Comparison of ENCODE assay signal across 35 cellular contexts in the genomic region with DNA sequence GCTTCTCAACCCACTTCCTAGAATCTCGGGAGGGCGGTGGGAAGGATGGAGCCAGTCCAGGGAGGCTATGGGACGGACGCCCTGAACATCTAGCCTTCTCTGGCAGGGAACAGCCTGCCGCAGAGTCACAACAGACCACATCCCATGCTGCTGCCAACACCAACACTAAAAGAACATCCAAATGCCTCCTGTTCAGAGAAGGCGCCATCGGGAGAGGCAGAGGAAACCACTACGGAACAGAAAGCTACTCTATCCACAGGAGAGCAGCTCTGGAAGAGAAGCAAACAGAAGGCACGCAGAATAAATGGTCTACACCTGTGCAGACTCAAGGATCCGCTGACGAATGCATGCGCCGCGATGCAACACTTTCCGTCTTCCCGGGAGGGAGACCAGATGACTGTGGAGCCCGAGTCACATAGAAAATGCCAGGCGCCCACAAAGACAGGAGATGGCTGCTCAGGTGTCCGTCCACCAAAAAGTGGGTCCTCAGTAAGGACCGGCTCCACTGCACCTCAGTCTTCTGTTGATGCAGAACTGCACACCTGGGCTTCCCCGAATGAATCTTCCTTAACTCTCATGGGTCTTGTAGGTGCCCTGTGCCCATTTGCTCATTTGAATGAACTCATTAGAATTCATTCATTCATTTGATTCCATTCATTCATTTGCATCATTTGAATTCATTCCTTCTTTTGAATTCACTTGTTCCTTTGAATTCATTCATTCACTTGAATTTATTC.
A peak's percentile ranks its signal among the peaks of the same experiment; 100 is the strongest.
DNase-seq lines count a peak whose midpoint lies in the region; ATAC-seq, FAIRE-seq and TF ChIP-seq lines count a peak whose summit lies in the region.
"Had no signal": no experiment of that assay in that cellular context is flagged by ENCODE, and none has a peak within 500 bp of the region (broad histone marks: within the 10 kb centered on the region; RNA-seq: fewer than 3 reads in every experiment).

No MANE protein-coding gene starts in this region.

- H3K27ac ChIP-seq in astrocyte (ENCODE audit: low read depth, low read length) (no peak overlapping the region), right atrium auricular region (no peak overlapping the region)
- H3K27ac ChIP-seq: esophagus squamous epithelium, gastroesophageal sphincter, pancreas, PC-9, testis, VCaP had no signal

- H3K4me1 Mint-ChIP-seq in stimulated activated naive CD8-positive, alpha-beta T cell treated with anti-CD3 and anti-CD28 coated beads, Interleukin-15, amount 100 ng/mL, for 72 hours: peaks cover 11% of the 10 kb centered on the region
- no peaks in the 10 kb centered on the region for H3K4me1 Mint-ChIP-seq in astrocyte (ENCODE audit: low read depth, unreplicated experiment)
- H3K4me1 Mint-ChIP-seq: brain, nephron had no signal

- peak; percentile 62 for ATAC-seq in stimulated activated naive CD8-positive, alpha-beta T cell treated with anti-CD3 and anti-CD28 coated beads, Interleukin-15, amount 100 ng/mL, for 72 hours
- no peak for ATAC-seq in stimulated activated naive CD8-positive, alpha-beta T cell treated with anti-CD3 and anti-CD28 coated beads, Interleukin-15, Interleukin-2, amounts not matched to agents 100 U/mL and 50 U/mL, for 24 hours
- ATAC-seq in HG03025 (IDR thresholded peaks at IDR 0.05; ENCODE audit: low FRiP score, unreplicated experiment): no peak
- ATAC-seq: gastroesophageal sphincter, HepG2, mucosa of descending colon had no signal

- peaks cover 27% of the 10 kb centered on the region for H3K36me3 Mint-ChIP-seq in astrocyte (ENCODE audit: low read depth, unreplicated experiment)

- H3K27me3 ChIP-seq in astrocyte (ENCODE audit: insufficient read depth, low read length): no peaks in the 10 kb centered on the region
- H3K27me3 ChIP-seq in right atrium auricular region: no peaks in the 10 kb centered on the region
- H3K27me3 ChIP-seq: esophagus squamous epithelium, gastroesophageal sphincter, pancreas, testis had no signal

- H3K79me2 ChIP-seq in astrocyte (ENCODE audit: insufficient read depth, low read length): no peaks in the 10 kb centered on the region

- H3K4me3 Mint-ChIP-seq in stimulated activated naive CD8-positive, alpha-beta T cell treated with anti-CD3 and anti-CD28 coated beads, Interleukin-15, amount 100 ng/mL, for 72 hours: no peak overlapping the region
- H3K4me3 Mint-ChIP-seq in astrocyte (ENCODE audit: unreplicated experiment): no peak overlapping the region
- H3K4me3 Mint-ChIP-seq: activated T-cell treated with anti-CD3 and anti-CD28 coated beads, Interleukin-2, amount 50 U/mL, for 24 hours; brain; CD4-positive, alpha-beta memory T cell; H9; nephron had no signal

- H3K9ac ChIP-seq in astrocyte (ENCODE audit: low read length): no peak overlapping the region

- H3K9me3 Mint-ChIP-seq in stimulated activated naive CD8-positive, alpha-beta T cell treated with anti-CD3 and anti-CD28 coated beads, Interleukin-15, amount 100 ng/mL, for 72 hours: peaks cover 0 to 14% of the 10 kb centered on the region in 2 donors
- peaks cover 8% of the 10 kb centered on the region for H3K9me3 Mint-ChIP-seq in astrocyte (ENCODE audit: unreplicated experiment)

- H3K9me3 ChIP-seq in astrocyte (ENCODE audit: insufficient read depth, low read depth, low read length) (no peaks in the 10 kb centered on the region), right atrium auricular region (no peaks in the 10 kb centered on the region)
- H3K9me3 ChIP-seq: esophagus squamous epithelium, gastroesophageal sphincter, mucosa of descending colon, pancreas, testis had no signal

- no peak overlapping the region for H3K4me2 ChIP-seq in astrocyte (ENCODE audit: low read length)
- H3K4me2 ChIP-seq: PC-9 had no signal

- H3K36me3 ChIP-seq in astrocyte (ENCODE audit: insufficient read depth, low read length) (no peaks in the 10 kb centered on the region), right atrium auricular region (no peaks in the 10 kb centered on the region)
- H3K36me3 ChIP-seq: esophagus squamous epithelium, pancreas had no signal

- H4K20me1 ChIP-seq in astrocyte (ENCODE audit: insufficient read depth, low read length): peaks cover 5% of the 10 kb centered on the region

- FAIRE-seq in astrocyte (lab: Jason Lieb, UNC): no peak
- FAIRE-seq: GM12892, HepG2, small intestine had no signal

- no peaks in the 10 kb centered on the region for H3K4me1 ChIP-seq in astrocyte (ENCODE audit: insufficient read depth, low read length)
- no peaks in the 10 kb centered on the region for H3K4me1 ChIP-seq in right atrium auricular region
- H3K4me1 ChIP-seq: esophagus squamous epithelium, gastroesophageal sphincter, pancreas, testis had no signal

- TF ChIP-seq CTCF in astrocyte (IDR thresholded peaks at IDR 0.05; ENCODE audit: insufficient read depth, low read depth, low read length): no peak
- no peak for TF ChIP-seq CTCF in fibroblast of the aortic adventitia (IDR thresholded peaks at IDR 0.05; ENCODE audit: insufficient read depth, low read length)
- TF ChIP-seq CTCF in right atrium auricular region (IDR thresholded peaks at IDR 0.05): no peak

- H3K27ac Mint-ChIP-seq in stimulated activated naive CD8-positive, alpha-beta T cell treated with anti-CD3 and anti-CD28 coated beads, Interleukin-15, amount 100 ng/mL, for 72 hours: no peak overlapping the region
- no peak overlapping the region for H3K27ac Mint-ChIP-seq in astrocyte (ENCODE audit: unreplicated experiment)
- H3K27ac Mint-ChIP-seq: activated T-cell treated with anti-CD3 and anti-CD28 coated beads, Interleukin-2, amount 50 U/mL, for 24 hours; brain; CD4-positive, alpha-beta memory T cell; H9; nephron had no signal

- DNase-seq in stimulated activated naive CD8-positive, alpha-beta T cell treated with anti-CD3 and anti-CD28 coated beads, Interleukin-15, amount 100 ng/mL, for 72 hours: no peak
- DNase-seq in stimulated activated naive CD8-positive, alpha-beta T cell treated with anti-CD3 and anti-CD28 coated beads, Interleukin-15, Interleukin-2, amounts not matched to agents 100 U/mL and 50 U/mL, for 24 hours: no peak
- DNase-seq in astrocyte (ENCODE audit: low read depth) (peak; percentile 36), fibroblast of the aortic adventitia (ENCODE audit: low read depth) (peak; percentile 19), NCI-H446 (lab: John Stamatoyannopoulos, UW) (no peak), T-helper 2 cell (no peak), right atrium auricular region (ENCODE audit: low spot score) (no peak)
- DNase-seq: activated CD4-positive, alpha-beta T cell treated with anti-CD3 and anti-CD28 coated beads for 4 hours; activated gamma-delta T cell; activated T-cell treated with anti-CD3 and anti-CD28 coated beads, Interleukin-2, amount 50 U/mL, for 24 hours; CD4-positive, alpha-beta memory T cell; DMS 273 treated with DMSO at 0.1 percent for 48 hours; esophagus squamous epithelium; H9; hippocampal formation; Kasumi-1; mucosa of descending colon; MV-4-11; NCI-H1436; NCI-H226; NCI-H69; pancreas; PC-9; Right ventricle myocardium superior; small intestine; stimulated activated naive CD4-positive, alpha-beta T cell; T1000; testis had no signal

- no peak overlapping the region for H3K4me3 ChIP-seq in astrocyte (ENCODE audit: insufficient read depth, low read depth, low read length)
- no peak overlapping the region for H3K4me3 ChIP-seq in fibroblast of the aortic adventitia (ENCODE audit: low read depth, low read length)
- H3K4me3 ChIP-seq in right atrium auricular region: no peak overlapping the region
- H3K4me3 ChIP-seq: esophagus squamous epithelium, gastroesophageal sphincter, mucosa of descending colon, pancreas, PC-9, testis had no signal

- H3K27me3 Mint-ChIP-seq in stimulated activated naive CD8-positive, alpha-beta T cell treated with anti-CD3 and anti-CD28 coated beads, Interleukin-15, amount 100 ng/mL, for 72 hours: no peaks in the 10 kb centered on the region
- H3K27me3 Mint-ChIP-seq in astrocyte (ENCODE audit: low read depth, unreplicated experiment): no peaks in the 10 kb centered on the region
- H3K27me3 Mint-ChIP-seq: activated T-cell treated with anti-CD3 and anti-CD28 coated beads, Interleukin-2, amount 50 U/mL, for 24 hours; brain; CD4-positive, alpha-beta memory T cell had no signal

- no peak overlapping the region for H2AFZ ChIP-seq in astrocyte (ENCODE audit: low read depth, low read length)
- H2AFZ ChIP-seq: PC-9 had no signal

Comparison
In these comparisons a context has a peak if more than half of its experiments do, and no peak if none do; other contexts are left out.
1. DNase-seq: peak in astrocyte (single experiment) and fibroblast of the aortic adventitia (single experiment); none in stimulated activated naive CD8-positive, alpha-beta T cell treated with anti-CD3 and anti-CD28 coated beads, Interleukin-15, amount 100 ng/mL, for 72 hours (0 of 2), stimulated activated naive CD8-positive, alpha-beta T cell treated with anti-CD3 and anti-CD28 coated beads, Interleukin-15, Interleukin-2, amounts not matched to agents 100 U/mL and 50 U/mL, for 24 hours (single experiment), NCI-H446 (0 of 2), T-helper 2 cell (0 of 5) and right atrium auricular region (single experiment).